In the genomic region with DNA sequence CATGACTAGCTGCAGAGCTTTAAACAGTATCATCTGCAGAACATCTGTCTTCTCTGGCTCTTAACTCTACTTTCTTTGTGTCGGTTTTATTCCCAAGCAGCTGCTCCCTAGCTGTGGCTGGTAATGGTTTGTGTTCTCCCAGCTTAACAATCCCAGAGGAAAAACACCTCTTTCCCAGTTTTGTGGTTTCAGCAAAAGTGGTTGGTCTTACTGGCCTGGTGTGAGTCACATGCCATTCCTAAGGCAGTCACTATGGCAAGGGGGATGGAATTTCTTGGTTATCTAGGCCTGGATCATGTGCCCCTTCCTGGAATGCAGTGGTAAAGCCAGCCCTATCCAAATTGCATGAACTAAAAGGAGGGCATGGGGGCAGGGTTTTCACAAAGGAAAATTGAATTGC, we compare ENCODE assay signal across 10 cellular contexts. TPM values are rescaled to one million over a fixed set of nuclear protein-coding genes. Genes with fewer than 3 reads are reported as not detected.
A peak's percentile ranks its signal among the peaks of the same experiment; 100 is the strongest.
DNase-seq lines count a peak whose midpoint lies in the region; ATAC-seq, FAIRE-seq and TF ChIP-seq lines count a peak whose summit lies in the region.
"Had no signal": no experiment of that assay in that cellular context is flagged by ENCODE, and none has a peak within 500 bp of the region (broad histone marks: within the 10 kb centered on the region; RNA-seq: fewer than 3 reads in every experiment).

No MANE protein-coding gene starts in this region.

- no peak for FAIRE-seq in HepG2 (lab: Jason Lieb, UNC)

- peaks cover 6% of the 10 kb centered on the region for H3K4me1 Mint-ChIP-seq in CD4-positive, alpha-beta T cell (ENCODE audit: low read depth)

- WGBS in HepG2 (ENCODE audit: low lambda C conversion rate): 73% methylated on average over 1 of the region's 1 CpG

- CTCF ChIA-PET in HepG2 (lab: Yijun Ruan, JAX; ENCODE audit: low intra/inter-chr PET ratio, low total read pairs): no interaction called here
- CTCF ChIA-PET in CD4-positive, alpha-beta T cell (lab: Charles Lee): interaction anchor here (0.6 to 1.6 kb wide), 3 partner anchors 8 to 534 kb away, joined by 3 read pairs; no protein-coding TSS in a partner anchor

- no peak; the same call in 1 of the 2 replicates for TF ChIP-seq EP300 in Ishikawa (IDR thresholded peaks at IDR 0.05; ENCODE audit: borderline replicate concordance)
- TF ChIP-seq EP300 in HepG2 (IDR thresholded peaks at IDR 0.05; ENCODE audit: low read depth in 2 of 2, low read length in 2 of 2): no peak
- no peak for TF ChIP-seq EP300 in HepG2 (CRISPR knock-in tag; IDR thresholded peaks at IDR 0.05; ENCODE audit: borderline replicate concordance)

- H3K4me1 ChIP-seq in HepG2 (ENCODE audit: insufficient read depth, low read length): peaks cover 30% of the 10 kb centered on the region

- TF ChIP-seq POLR2A in HepG2 (IDR thresholded peaks at IDR 0.05; ENCODE audit: insufficient read depth in 1 of 2, low read depth in 2 of 2, low read length in 2 of 2): no peak
- no peak for TF ChIP-seq POLR2A in GM18505 (IDR thresholded peaks at IDR 0.05; ENCODE audit: borderline replicate concordance, extremely low read depth, insufficient read depth, insufficient read length)

- no peak overlapping the region for H3K27ac ChIP-seq in HepG2 (ENCODE audit: extremely low read length, insufficient read depth, low read length)
- H3K27ac ChIP-seq in CD4-positive, alpha-beta T cell (ENCODE audit: low read depth, low read length): no peak overlapping the region

- no peak overlapping the region for H3K4me3 Mint-ChIP-seq in CD4-positive, alpha-beta T cell

- intact Hi-C loops in HepG2 (cut with micrococcal nuclease; ENCODE audit: unreplicated experiment): no loop called here
- intact Hi-C loops in CD4-positive, alpha-beta T cell (cut with DNase I, micrococcal nuclease): loop anchor here in 1 of 2 experiments (10.0 kb wide), 1 partner anchor 55 kb away; a partner anchor contains a TSS

- in situ Hi-C loops in ACHN (cut with HindIII; ENCODE audit: low pct_ligation_motif_present, low pct_unique_long_range_greater_than_20kb, low sequenced_read_pairs): loop anchor here (25.0 kb wide), 1 partner anchor 93 kb away; no protein-coding TSS in a partner anchor
- in situ Hi-C loops in HepG2 (cut with HindIII; ENCODE audit: extremely low pct_ligation_motif_present, low pct_unique_long_range_greater_than_20kb): no loop called here

- DNase-seq in ACHN (peak; percentile 99), dermis microvascular lymphatic vessel endothelial cell (ENCODE audit: low read depth in 2 of 2) (peak; percentile 79 to 82), HepG2 (ENCODE audit: low spot score) (peak; percentile 64)
- no peak for DNase-seq in CD4-positive, alpha-beta T cell
- DNase-seq: NCI-H524 treated with DMSO at 0.1 percent for 48 hours had no signal

- H4K20me1 ChIP-seq in HepG2 (ENCODE audit: insufficient read depth, low read length): no peaks in the 10 kb centered on the region

- no peak overlapping the region for H3K4me2 ChIP-seq in HepG2 (ENCODE audit: low read depth, low read length)

- no peak overlapping the region for H3K9ac ChIP-seq in HepG2 (ENCODE audit: insufficient read depth, low read depth, low read length)

- H2AFZ ChIP-seq in HepG2 (ENCODE audit: low read length): no peak overlapping the region

- TF ChIP-seq RAD21 in Ishikawa (IDR thresholded peaks at IDR 0.05; ENCODE audit: low read depth): no peak
- no peak for TF ChIP-seq RAD21 in HepG2 (CRISPR knock-in tag; IDR thresholded peaks at IDR 0.05)

- POLR2A ChIA-PET in HepG2 (lab: Yijun Ruan, JAX): no interaction called here
- POLR2A ChIA-PET in CD4-positive, alpha-beta T cell (lab: Charles Lee): no interaction called here

- H3K9me3 Mint-ChIP-seq in CD4-positive, alpha-beta T cell: no peaks in the 10 kb centered on the region

- H3K9me3 ChIP-seq in HepG2 (ENCODE audit: low read length): no peaks in the 10 kb centered on the region
- no peaks in the 10 kb centered on the region for H3K9me3 ChIP-seq in CD4-positive, alpha-beta T cell (ENCODE audit: control insufficient read depth, low read length)

- no TSS peak for BruUV-seq in HepG2 (replicated peaks; lab: Mats Ljungman, UMichigan)

- H3K4me3 ChIP-seq in HepG2 (replicated peaks in 1 of 3; ENCODE audit: insufficient read depth in 1 of 3, low read depth in 2 of 3, low read length in 3 of 3): no peak overlapping the region

- peaks cover 2 to 21% of the 10 kb centered on the region in 2 experiments; a peak in 3 of 5 replicates for H3K36me3 ChIP-seq in HepG2 (replicated peaks in 1 of 2; ENCODE audit: control insufficient read depth in 1 of 2, insufficient read depth in 2 of 2, low read length in 2 of 2)

- ATAC-seq in HepG2: no peak
- no peak for ATAC-seq in HG03025 (IDR thresholded peaks at IDR 0.05; ENCODE audit: low FRiP score, unreplicated experiment)
- ATAC-seq in GM18505 (IDR thresholded peaks at IDR 0.05; ENCODE audit: unreplicated experiment): no peak
- no peak for ATAC-seq in GM18861 (IDR thresholded peaks at IDR 0.05; ENCODE audit: unreplicated experiment)
- no peak for ATAC-seq in CD4-positive, alpha-beta T cell (ENCODE audit: poor library complexity)

- H3K79me2 ChIP-seq in HepG2 (ENCODE audit: insufficient read depth, low read length): no peaks in the 10 kb centered on the region

- no peaks in the 10 kb centered on the region for H3K27me3 ChIP-seq in HepG2 (ENCODE audit: control insufficient read depth in 1 of 2, insufficient read depth in 2 of 2, low read length in 2 of 2)
- no peaks in the 10 kb centered on the region for H3K27me3 ChIP-seq in CD4-positive, alpha-beta T cell (ENCODE audit: control insufficient read depth, insufficient read depth, low read length)

- no peak overlapping the region for H3K27ac Mint-ChIP-seq in CD4-positive, alpha-beta T cell

- TF ChIP-seq CTCF in HepG2 (CRISPR knock-in tag; IDR thresholded peaks at IDR 0.05): no peak
- no peak for TF ChIP-seq CTCF in CD4-positive, alpha-beta T cell (IDR thresholded peaks at IDR 0.05)

- peaks cover 15% of the 10 kb centered on the region for H3K36me3 Mint-ChIP-seq in CD4-positive, alpha-beta T cell (ENCODE audit: low read depth)

- H3K27me3 Mint-ChIP-seq in CD4-positive, alpha-beta T cell: no peaks in the 10 kb centered on the region

RNA-seq across cellular contexts. Expression of a gene that starts 27.4 kb away (rescaled TPM):
- 1.7 and 14.5 TPM in 2 replicates for total RNA-seq in dermis microvascular lymphatic vessel endothelial cell
- not detected in 2 replicates for total RNA-seq in HepG2 (2016; rRNA removed; fragmentation: Illumina TruSeq; extraction: Trizol)
- not detected in 2 replicates for total RNA-seq in HepG2 (2016; cell fraction: cytosol; rRNA removed; fragmentation: Illumina TruSeq; extraction: Trizol; ENCODE audit: low read depth)
- total RNA-seq in HepG2 (2016; cell fraction: insoluble cytoplasmic fraction; rRNA removed; fragmentation: Illumina TruSeq; extraction: Trizol): not detected in 2 replicates
- not detected in 2 replicates for total RNA-seq in HepG2 (2016; cell fraction: membrane; rRNA removed; fragmentation: Illumina TruSeq; extraction: Trizol)
- not detected in 2 replicates for total RNA-seq in HepG2 (2016; cell fraction: nucleus; rRNA removed; fragmentation: Illumina TruSeq; extraction: Trizol)
- polyA plus RNA-seq in HepG2 (2011; rRNA removed): not detected in 2 replicates
- polyA plus RNA-seq in HepG2 (2011; cell fraction: cytosol; rRNA removed): not detected in 2 replicates
- polyA plus RNA-seq in HepG2 (2011; cell fraction: nucleus; rRNA removed): not detected in 2 replicates
- 0.24 TPM in 1 of 2 replicates, not detected in the other for polyA plus RNA-seq in HepG2 (2012)
- not detected in 2 replicates for polyA plus RNA-seq in HepG2 (2016; cell fraction: cytosol; fragmentation: Illumina TruSeq; extraction: Trizol; ENCODE audit: low read depth)
- polyA plus RNA-seq in HepG2 (2016; cell fraction: insoluble cytoplasmic fraction; fragmentation: Illumina TruSeq; extraction: Trizol; ENCODE audit: low read depth): not detected in 2 replicates
- polyA plus RNA-seq in HepG2 (2016; cell fraction: membrane; fragmentation: Illumina TruSeq; extraction: Trizol; ENCODE audit: low read depth): not detected in 2 replicates
- polyA plus RNA-seq in HepG2 (2016; cell fraction: nucleus; fragmentation: Illumina TruSeq; extraction: Trizol; ENCODE audit: insufficient read depth, low read depth): not detected in 2 replicates
- polyA minus RNA-seq in HepG2 (2011; rRNA and poly(A)+ RNA removed; ENCODE audit: low replicate concordance): not detected in 2 replicates
- polyA minus RNA-seq in HepG2 (2011; cell fraction: cytosol; rRNA and poly(A)+ RNA removed): not detected in 2 replicates
- 0.37 TPM in 1 of 2 replicates, not detected in the other for polyA minus RNA-seq in HepG2 (2011; cell fraction: nucleus; rRNA and poly(A)+ RNA removed)
- under 1 TPM; 0.44 to 0.47 TPM for total RNA-seq in CD4-positive, alpha-beta T cell
- polyA plus RNA-seq: neural cell had no signal

RNA-seq across cellular contexts. Expression of a gene that starts 44.3 kb away (rescaled TPM):
- total RNA-seq in dermis microvascular lymphatic vessel endothelial cell (0.13 TPM in 2 replicates), HepG2 (2016; rRNA removed; fragmentation: Illumina TruSeq; extraction: Trizol) (not detected in 2 replicates)
- not detected in 2 replicates for total RNA-seq in HepG2 (2016; cell fraction: cytosol; rRNA removed; fragmentation: Illumina TruSeq; extraction: Trizol; ENCODE audit: low read depth)
- not detected in 2 replicates for total RNA-seq in HepG2 (2016; cell fraction: insoluble cytoplasmic fraction; rRNA removed; fragmentation: Illumina TruSeq; extraction: Trizol)
- not detected in 2 replicates for total RNA-seq in HepG2 (2016; cell fraction: membrane; rRNA removed; fragmentation: Illumina TruSeq; extraction: Trizol)
- total RNA-seq in HepG2 (2016; cell fraction: nucleus; rRNA removed; fragmentation: Illumina TruSeq; extraction: Trizol): not detected in 2 replicates
- not detected in 2 replicates for polyA plus RNA-seq in HepG2 (2011; rRNA removed)
- polyA plus RNA-seq in HepG2 (2011; cell fraction: cytosol; rRNA removed): not detected in 2 replicates
- not detected in 2 replicates for polyA plus RNA-seq in HepG2 (2011; cell fraction: nucleus; rRNA removed)
- polyA plus RNA-seq in HepG2 (2012): not detected in 2 replicates
- not detected in 2 replicates for polyA plus RNA-seq in HepG2 (2016; cell fraction: cytosol; fragmentation: Illumina TruSeq; extraction: Trizol; ENCODE audit: low read depth)
- polyA plus RNA-seq in HepG2 (2016; cell fraction: insoluble cytoplasmic fraction; fragmentation: Illumina TruSeq; extraction: Trizol; ENCODE audit: low read depth): not detected in 2 replicates
- not detected in 2 replicates for polyA plus RNA-seq in HepG2 (2016; cell fraction: membrane; fragmentation: Illumina TruSeq; extraction: Trizol; ENCODE audit: low read depth)
- not detected in 2 replicates for polyA plus RNA-seq in HepG2 (2016; cell fraction: nucleus; fragmentation: Illumina TruSeq; extraction: Trizol; ENCODE audit: insufficient read depth, low read depth)
- not detected in 2 replicates for polyA minus RNA-seq in HepG2 (2011; rRNA and poly(A)+ RNA removed; ENCODE audit: low replicate concordance)
- polyA minus RNA-seq in HepG2 (2011; cell fraction: cytosol; rRNA and poly(A)+ RNA removed): not detected in 2 replicates
- 0.13 TPM in 1 of 2 replicates, not detected in the other for polyA minus RNA-seq in HepG2 (2011; cell fraction: nucleus; rRNA and poly(A)+ RNA removed)
- total RNA-seq in CD4-positive, alpha-beta T cell: 100 to 1,000 TPM in 1 of 2 experiments, 10 to 100 TPM in 1; 99.1 to 102 TPM
- polyA plus RNA-seq: neural cell had no signal

RNA-seq across cellular contexts. Expression of a gene that starts 51.8 kb away (rescaled TPM):
- total RNA-seq in dermis microvascular lymphatic vessel endothelial cell: 0.13 TPM in 2 replicates
- not detected in 2 replicates for total RNA-seq in HepG2 (2016; rRNA removed; fragmentation: Illumina TruSeq; extraction: Trizol)
- not detected in 2 replicates for total RNA-seq in HepG2 (2016; cell fraction: cytosol; rRNA removed; fragmentation: Illumina TruSeq; extraction: Trizol; ENCODE audit: low read depth)
- not detected in 2 replicates for total RNA-seq in HepG2 (2016; cell fraction: insoluble cytoplasmic fraction; rRNA removed; fragmentation: Illumina TruSeq; extraction: Trizol)
- total RNA-seq in HepG2 (2016; cell fraction: membrane; rRNA removed; fragmentation: Illumina TruSeq; extraction: Trizol): not detected in 2 replicates
- total RNA-seq in HepG2 (2016; cell fraction: nucleus; rRNA removed; fragmentation: Illumina TruSeq; extraction: Trizol): not detected in 2 replicates
- not detected in 2 replicates for polyA plus RNA-seq in HepG2 (2011; rRNA removed)
- not detected in 2 replicates for polyA plus RNA-seq in HepG2 (2011; cell fraction: cytosol; rRNA removed)
- not detected in 2 replicates for polyA plus RNA-seq in HepG2 (2011; cell fraction: nucleus; rRNA removed)
- not detected in 2 replicates for polyA plus RNA-seq in HepG2 (2012)
- polyA plus RNA-seq in HepG2 (2016; cell fraction: cytosol; fragmentation: Illumina TruSeq; extraction: Trizol; ENCODE audit: low read depth): not detected in 2 replicates
- polyA plus RNA-seq in HepG2 (2016; cell fraction: insoluble cytoplasmic fraction; fragmentation: Illumina TruSeq; extraction: Trizol; ENCODE audit: low read depth): not detected in 2 replicates
- not detected in 2 replicates for polyA plus RNA-seq in HepG2 (2016; cell fraction: membrane; fragmentation: Illumina TruSeq; extraction: Trizol; ENCODE audit: low read depth)
- polyA plus RNA-seq in HepG2 (2016; cell fraction: nucleus; fragmentation: Illumina TruSeq; extraction: Trizol; ENCODE audit: insufficient read depth, low read depth): not detected in 2 replicates
- not detected in 2 replicates for polyA minus RNA-seq in HepG2 (2011; rRNA and poly(A)+ RNA removed; ENCODE audit: low replicate concordance)
- polyA minus RNA-seq in HepG2 (2011; cell fraction: cytosol; rRNA and poly(A)+ RNA removed): not detected in 2 replicates
- polyA minus RNA-seq in HepG2 (2011; cell fraction: nucleus; rRNA and poly(A)+ RNA removed): not detected in 2 replicates
- 10 to 100 TPM; 37.8 to 38.4 TPM for total RNA-seq in CD4-positive, alpha-beta T cell
- polyA plus RNA-seq: neural cell had no signal

Comparison
In these comparisons a context has a peak if more than half of its experiments do, and no peak if none do; other contexts are left out.
1. DNase-seq: peak in ACHN (single experiment), dermis microvascular lymphatic vessel endothelial cell (2 of 2) and HepG2 (single experiment); none in CD4-positive, alpha-beta T cell (0 of 10).
2. RNA of a gene that starts 44.3 kb away (total RNA-seq): 99.1 to 102 TPM in CD4-positive, alpha-beta T cell; 0.13 TPM in dermis microvascular lymphatic vessel endothelial cell and not detected in HepG2; every median in the first group is over 10 times any median in the second.
3. RNA of a gene that starts 51.8 kb away (total RNA-seq): 37.8 to 38.4 TPM in CD4-positive, alpha-beta T cell; 0.13 TPM in dermis microvascular lymphatic vessel endothelial cell and not detected in HepG2; every median in the first group is over 10 times any median in the second.